ENCODE assay signal across 11 cellular contexts in genomic region chr2:86185517-86186212, GRCh38. TPM values are rescaled to one million over a fixed set of nuclear protein-coding genes. Genes with fewer than 3 reads are reported as not detected.
DNase-seq lines count a peak whose midpoint lies in the region; ATAC-seq and TF ChIP-seq lines count a peak whose summit lies in the region.
"Had no signal": no experiment of that assay in that cellular context is flagged by ENCODE, and none has a peak within 500 bp of the region (broad histone marks: within the 10 kb centered on the region; RNA-seq: fewer than 3 reads in every experiment).

No MANE protein-coding gene starts in this region.

- H3K27me3 ChIP-seq in DND-41 (ENCODE audit: insufficient read depth, low read length, poor library complexity) = no peaks in the 10 kb centered on the region
- H3K27me3 ChIP-seq in parathyroid adenoma (ENCODE audit: control insufficient read depth, insufficient read depth, low read length) = no peaks in the 10 kb centered on the region
- no peaks in the 10 kb centered on the region for H3K27me3 ChIP-seq in BE2C
- no peaks in the 10 kb centered on the region for H3K27me3 ChIP-seq in MG63

- H3K79me2 ChIP-seq in DND-41 (ENCODE audit: insufficient read depth, low read length) = peaks cover 99% of the 10 kb centered on the region
- peaks cover 42% of the 10 kb centered on the region for H3K79me2 ChIP-seq in parathyroid adenoma

- peaks cover 89% of the 10 kb centered on the region for H4K20me1 ChIP-seq in DND-41 (ENCODE audit: insufficient read depth, low read length)

- no peak for TF ChIP-seq CTCF in DND-41 (IDR thresholded peaks at IDR 0.05; ENCODE audit: borderline replicate concordance, extremely low read depth, low read length, poor library complexity, severe bottlenecking)
- TF ChIP-seq CTCF in parathyroid adenoma (IDR thresholded peaks at IDR 0.05) = no peak
- TF ChIP-seq CTCF in BE2C (IDR thresholded peaks at IDR 0.05; ENCODE audit: low read depth, low read length) = no peak

- H2AFZ ChIP-seq in DND-41 (ENCODE audit: low read depth, low read length) (no peak overlapping the region), parathyroid adenoma (no peak overlapping the region)
- H2AFZ ChIP-seq: GM23248 had no signal

- H3K4me2 ChIP-seq in DND-41 (ENCODE audit: insufficient read depth, low read length) (peak overlapping the region; percentile 30), parathyroid adenoma (ENCODE audit: low read length) (peak overlapping the region; percentile 40)

- H3K4me1 ChIP-seq in DND-41 (ENCODE audit: insufficient read depth, low read length) (peaks cover 53% of the 10 kb centered on the region), parathyroid adenoma (peaks cover 23% of the 10 kb centered on the region), BE2C (no peaks in the 10 kb centered on the region; the same call in 1 of the 2 replicates)

- ATAC-seq in DND-41 (ENCODE audit: insufficient read depth, low read depth) = peak; percentile 63

- H3K4me3 ChIP-seq in DND-41 (ENCODE audit: low read depth in 1 of 2, low read length in 2 of 2) (no peak overlapping the region), parathyroid adenoma (ENCODE audit: low read depth, low read length) (peak overlapping the region; percentile 15), BE2C (ENCODE audit: low read depth, low read length) (no peak overlapping the region), MG63 (no peak overlapping the region)
- H3K4me3 ChIP-seq in Jurkat, Clone E6-1 (ENCODE audit: low read length) = no peak overlapping the region; the same call in 1 of the 2 replicates
- H3K4me3 ChIP-seq: GM23248 had no signal

- H3K36me3 ChIP-seq in DND-41 (ENCODE audit: insufficient read depth, low read length) (peaks cover 31% of the 10 kb centered on the region), parathyroid adenoma (ENCODE audit: control insufficient read depth, insufficient read depth, low read length) (no peaks in the 10 kb centered on the region), BE2C (peaks cover 8% of the 10 kb centered on the region; the same call in 1 of the 2 replicates), MG63 (peaks cover 45% of the 10 kb centered on the region)

- DNase-seq in DND-41 (no peak), 8988T (no peak), GM19240 (ENCODE audit: insufficient read length, low spot score) (no peak), BE2C (no peak), MG63 (no peak)
- peak; percentile 62 for DNase-seq in Jurkat, Clone E6-1 (ENCODE audit: low read depth, low spot score)
- DNase-seq in central memory CD4-positive, alpha-beta T cell = peak; percentile 61
- DNase-seq: activated CD8-positive, alpha-beta memory T cell treated with anti-CD3 and anti-CD28 coated beads, Interleukin-2, amount 50 U/mL, for 48 hours; GM23248; OCI-M1 had no signal

- H3K9me3 ChIP-seq in DND-41 (ENCODE audit: insufficient read depth, low read length, severe bottlenecking) (no peaks in the 10 kb centered on the region), parathyroid adenoma (ENCODE audit: control insufficient read depth, low read length) (no peaks in the 10 kb centered on the region), BE2C (no peaks in the 10 kb centered on the region), MG63 (no peaks in the 10 kb centered on the region)

- H3K27ac ChIP-seq in DND-41 (ENCODE audit: low read length) = peak overlapping the region; percentile 64
- H3K27ac ChIP-seq in parathyroid adenoma = peak overlapping the region; percentile 77
- H3K27ac ChIP-seq: GM23248 had no signal

- H3K9ac ChIP-seq in DND-41 (ENCODE audit: low read depth, low read length) = 0 out of 2 replicates have a peak overlapping the region, but pooled peaks have one; percentile 2
- no peak overlapping the region for H3K9ac ChIP-seq in parathyroid adenoma
- H3K9ac ChIP-seq: GM23248 had no signal

RNA-seq across cellular contexts. Expression of gene IMMT, which starts 9.6 kb away (rescaled TPM):
- polyA plus RNA-seq in Jurkat, Clone E6-1 (2012; ENCODE audit: insufficient read depth, insufficient read length) = 124 TPM
- 48.0 TPM for polyA plus RNA-seq in BE2C (2012; ENCODE audit: insufficient read depth, insufficient read length, low read depth)
- 54.4 and 57.5 TPM in 2 replicates for total RNA-seq in MG63 (2014; rRNA removed; shearing (Covaris generic); ENCODE audit: low replicate concordance)

RNA-seq across cellular contexts. Expression of gene MRPL35, which starts 13.6 kb away (rescaled TPM):
- polyA plus RNA-seq in Jurkat, Clone E6-1 (2012; ENCODE audit: insufficient read depth, insufficient read length) = 91.5 TPM
- polyA plus RNA-seq in BE2C (2012; ENCODE audit: insufficient read depth, insufficient read length, low read depth) = 24.3 TPM
- total RNA-seq in MG63 (2014; rRNA removed; shearing (Covaris generic); ENCODE audit: low replicate concordance) = 75.5 and 77.0 TPM in 2 replicates

Comparison
In these comparisons a context has a peak if more than half of its experiments do, and no peak if none do; other contexts are left out.
1. DNase-seq: peak in Jurkat, Clone E6-1 (single experiment) and central memory CD4-positive, alpha-beta T cell (single experiment); none in DND-41 (single experiment), 8988T (single experiment), GM19240 (single experiment), BE2C (single experiment) and MG63 (single experiment).